ENCODE assay signal across 26 cellular contexts in genomic region chr19:16988661-16989060, GRCh38. TPM values are rescaled to one million over a fixed set of nuclear protein-coding genes. Genes with fewer than 3 reads are reported as not detected.
"Had no signal": no experiment of that assay in that cellular context is flagged by ENCODE, and none has a peak within 500 bp of the region (broad histone marks: within the 10 kb centered on the region; RNA-seq: fewer than 3 reads in every experiment).

No MANE protein-coding gene starts in this region.

- H3K9me3 Mint-ChIP-seq: dendritic cell treated with granulocyte-macrophage colony-stimulating factor and Interleukin-4, amounts not matched to agents 40 ng/mL and 50 ng/mL, for 4 days had no signal

- H3K4me1 Mint-ChIP-seq: endodermal cell, mesothelial cell of epicardium, naive B cell had no signal

- H3K9me3 ChIP-seq: colonic mucosa, esophagus squamous epithelium, gastrocnemius medialis, left lung, lower lobe of right lung, mucosa of descending colon had no signal

- H3K4me3 Mint-ChIP-seq: dendritic cell treated with granulocyte-macrophage colony-stimulating factor and Interleukin-4, amounts not matched to agents 40 ng/mL and 50 ng/mL, for 4 days; effector memory CD8-positive, alpha-beta T cell; endodermal cell; mesothelial cell of epicardium had no signal

- H3K27ac Mint-ChIP-seq: dendritic cell treated with granulocyte-macrophage colony-stimulating factor and Interleukin-4, amounts not matched to agents 40 ng/mL and 50 ng/mL, for 4 days; endodermal cell; mesothelial cell of epicardium had no signal

- DNase-seq: colonic mucosa; cortex of kidney; effector CD8-positive, alpha-beta T cell; effector memory CD8-positive, alpha-beta T cell; endodermal cell; erythroblast; esophagus squamous epithelium; foreskin fibroblast; foreskin melanocyte; gastrocnemius medialis; glutamatergic neuron; head of caudate nucleus; heart right ventricle; hippocampal formation; left cardiac atrium; left lung; left ventricle myocardium superior; lower lobe of right lung; mesenchymal stem cell; mucosa of descending colon; naive B cell had no signal

- ATAC-seq: effector memory CD8-positive, alpha-beta T cell; esophagus mucosa; gastrocnemius medialis; heart right ventricle; left cardiac atrium; left lung; left ventricle myocardium superior; lower lobe of right lung; mucosa of descending colon had no signal

- H3K36me3 ChIP-seq: colonic mucosa, esophagus squamous epithelium, gastrocnemius medialis, left lung had no signal

- H3K4me1 ChIP-seq: colonic mucosa, left lung, lower lobe of right lung had no signal

- H3K27me3 ChIP-seq: colonic mucosa, esophagus squamous epithelium, heart right ventricle, left lung had no signal

- H3K4me3 ChIP-seq: colonic mucosa, esophagus squamous epithelium, gastrocnemius medialis, heart right ventricle, left lung, lower lobe of right lung, mucosa of descending colon had no signal

- H3K27ac ChIP-seq: colonic mucosa, epithelial cell of prostate, esophagus squamous epithelium, gastrocnemius medialis, left lung, lower lobe of right lung had no signal

RNA-seq across cellular contexts. Expression of gene CPAMD8, which starts 37.9 kb away (rescaled TPM):
- total RNA-seq: myocyte had no signal
